ENCODE assay signal across 25 cellular contexts in genomic region chr1:4820543-4820942, GRCh38.
"Had no signal": no experiment of that assay in that cellular context is flagged by ENCODE, and none has a peak within 500 bp of the region (broad histone marks: within the 10 kb centered on the region; RNA-seq: fewer than 3 reads in every experiment).

No MANE protein-coding gene starts in this region.

- ATAC-seq: effector memory CD8-positive, alpha-beta T cell; esophagus mucosa; gastrocnemius medialis; heart right ventricle; left cardiac atrium; left lung; left ventricle myocardium superior; lower lobe of right lung; naive thymus-derived CD4-positive, alpha-beta T cell had no signal

- FAIRE-seq: endometrium, islet of Langerhans, keratinocyte had no signal

- DNase-seq: colonic mucosa; cortex of kidney; effector CD8-positive, alpha-beta T cell; effector memory CD8-positive, alpha-beta T cell; endodermal cell; erythroblast; foreskin melanocyte; gastrocnemius medialis; glutamatergic neuron; head of caudate nucleus; heart right ventricle; hippocampal formation; left cardiac atrium; left lung; left ventricle myocardium superior; lower lobe of right lung; mammary epithelial cell; mesendoderm; midbrain; naive thymus-derived CD4-positive, alpha-beta T cell had no signal

- H3K4me3 ChIP-seq: colonic mucosa, gastrocnemius medialis, heart right ventricle, left lung, lower lobe of right lung had no signal

- H3K4me1 ChIP-seq: colonic mucosa, gastrocnemius medialis, heart right ventricle, left lung, lower lobe of right lung had no signal

- H3K27me3 ChIP-seq: colonic mucosa, gastrocnemius medialis, left lung had no signal

- H3K27ac ChIP-seq: colonic mucosa, epithelial cell of prostate, gastrocnemius medialis, heart right ventricle, left lung, lower lobe of right lung had no signal

- H3K36me3 ChIP-seq: colonic mucosa, gastrocnemius medialis, heart right ventricle, left lung, lower lobe of right lung had no signal

- H3K9me3 ChIP-seq: colonic mucosa, gastrocnemius medialis, lower lobe of right lung had no signal
